Comparison of ENCODE assay signal across 21 cellular contexts in genomic region chr16:15900901-15901465, GRCh38. TPM values are rescaled to one million over a fixed set of nuclear protein-coding genes. Genes with fewer than 3 reads are reported as not detected.
DNase-seq lines count a peak whose midpoint lies in the region; ATAC-seq and TF ChIP-seq lines count a peak whose summit lies in the region.
"Had no signal": no experiment of that assay in that cellular context is flagged by ENCODE, and none has a peak within 500 bp of the region (broad histone marks: within the 10 kb centered on the region; RNA-seq: fewer than 3 reads in every experiment).

No MANE protein-coding gene starts in this region.

- H3K27ac ChIP-seq in HCT116 (ENCODE audit: low read depth, low read length): peak overlapping the region; percentile 87
- peak overlapping the region; percentile 96 for H3K27ac ChIP-seq in RWPE1
- H3K27ac ChIP-seq in osteoblast (ENCODE audit: low read depth, low read length): no peak overlapping the region
- peak overlapping the region in 1 of 2 donors; percentile 37 for H3K27ac ChIP-seq in ovary
- H3K27ac ChIP-seq: BLaER1 had no signal

- no peak for TF ChIP-seq EP300 in ovary (IDR thresholded peaks at IDR 0.05)

- H3K27me3 ChIP-seq in HCT116 (ENCODE audit: insufficient read depth, low read length) (no peaks in the 10 kb centered on the region), osteoblast (ENCODE audit: insufficient read depth, low read length) (no peaks in the 10 kb centered on the region), ovary (no peaks in the 10 kb centered on the region)
- H3K27me3 ChIP-seq: BLaER1 had no signal

- H3K79me2 ChIP-seq in HCT116 (ENCODE audit: insufficient read depth, low read length) (no peaks in the 10 kb centered on the region), osteoblast (ENCODE audit: insufficient read depth, low read length) (no peaks in the 10 kb centered on the region)

- H3K4me3 ChIP-seq in HCT116 (replicated peaks in 1 of 2; ENCODE audit: low read depth in 1 of 2, low read length in 2 of 2) (no peak overlapping the region), epithelial cell of esophagus (ENCODE audit: low read length) (no peak overlapping the region), osteoblast (ENCODE audit: insufficient read depth, low read length) (no peak overlapping the region), ovary (no peak overlapping the region)
- H3K4me3 ChIP-seq: BLaER1 had no signal

- no peaks in the 10 kb centered on the region for H3K9me3 ChIP-seq in HCT116 (ENCODE audit: control insufficient read depth in 1 of 2, insufficient read depth in 1 of 2, low read depth in 1 of 2, low read length in 2 of 2)
- no peaks in the 10 kb centered on the region for H3K9me3 ChIP-seq in osteoblast (ENCODE audit: low read depth, low read length)
- H3K9me3 ChIP-seq in ovary: no peaks in the 10 kb centered on the region
- H3K9me3 ChIP-seq: BLaER1 had no signal

- intact Hi-C loops in HCT116 (cut with micrococcal nuclease): no loop called here
- intact Hi-C loops in ovary (cut with DNase I): loop anchor here in 1 of 4 donors (10.0 kb wide), 1 partner anchor 64 kb away; no protein-coding TSS in a partner anchor

- CTCF ChIA-PET in HCT116 (lab: Charles Lee) (interaction anchor here (0.9 to 1.7 kb wide), 2 partner anchors 9 to 26 kb away, joined by 4 read pairs; no protein-coding TSS in a partner anchor), RWPE1 (lab: Yijun Ruan, JAX) (no interaction called here)

- peak overlapping the region; percentile 55 for H3K9ac ChIP-seq in HCT116 (ENCODE audit: low read length)
- H3K9ac ChIP-seq: BLaER1 had no signal

- no peaks in the 10 kb centered on the region for H3K36me3 ChIP-seq in HCT116 (ENCODE audit: control insufficient read depth in 1 of 2, insufficient read depth in 2 of 2, low read length in 2 of 2)
- H3K36me3 ChIP-seq in osteoblast (ENCODE audit: insufficient read depth, low read length): no peaks in the 10 kb centered on the region
- H3K36me3 ChIP-seq in ovary: no peaks in the 10 kb centered on the region
- H3K36me3 ChIP-seq: BLaER1 had no signal

- BruUV-seq in HCT116 (replicated peaks; lab: Mats Ljungman, UMichigan): no TSS peak

- H3K4me2 ChIP-seq in HCT116 (ENCODE audit: low read length) (peak overlapping the region; percentile 75), osteoblast (ENCODE audit: insufficient read depth, low read length) (no peak overlapping the region)
- H3K4me2 ChIP-seq: BLaER1 had no signal

- no peak for TF ChIP-seq POLR2A in HCT116 (IDR thresholded peaks at IDR 0.05; ENCODE audit: borderline replicate concordance, extremely low read depth, insufficient read depth, insufficient read length)
- no peak for TF ChIP-seq POLR2A in ovary (IDR thresholded peaks at IDR 0.05)

- DNase-seq in HCT116 (ENCODE audit: low read depth, low spot score): no peak
- DNase-seq in RWPE1 (ENCODE audit: low spot score): peak; percentile 69
- DNase-seq in epithelial cell of esophagus (ENCODE audit: low read depth): peak; percentile 70
- DNase-seq in osteoblast (ENCODE audit: insufficient read length, low spot score, missing footprints): peak; percentile 43
- DNase-seq in GM03348 (ENCODE audit: low spot score): no peak
- no peak for DNase-seq in inferior parietal cortex (ENCODE audit: extremely low spot score)
- DNase-seq in DMS 273 (lab: John Stamatoyannopoulos, UW; ENCODE audit: unreplicated experiment): no peak
- no peak for DNase-seq in ovary
- DNase-seq: CD4-positive, alpha-beta memory T cell; EL; HFFc6; KG1; NCI-H1436; NCI-H1930; NCI-H226; NCI-H524; NCI-H82 had no signal

- TF ChIP-seq CTCF in HCT116 (IDR thresholded peaks at IDR 0.05 in 2 of 3, conservative IDR thresholded peaks at IDR 0.05 in 1 of 3; ENCODE audit: borderline replicate concordance in 1 of 3, insufficient read depth in 1 of 3, low read depth in 2 of 3, low read length in 2 of 3) (no peak), RWPE1 (conservative IDR thresholded peaks at IDR 0.05; ENCODE audit: low read depth) (no peak), epithelial cell of esophagus (IDR thresholded peaks at IDR 0.05; ENCODE audit: insufficient read depth, low read depth, low read length, missing control alignments) (no peak), osteoblast (IDR thresholded peaks at IDR 0.05; ENCODE audit: extremely low read depth, low read depth, low read length) (no peak), ovary (IDR thresholded peaks at IDR 0.05) (no peak)

- H2AFZ ChIP-seq in HCT116 (ENCODE audit: low read depth, low read length, poor library complexity, severe bottlenecking) (peak overlapping the region; percentile 24), osteoblast (ENCODE audit: low read length) (no peak overlapping the region)

- no peak for TF ChIP-seq RAD21 in HCT116 (IDR thresholded peaks at IDR 0.05; ENCODE audit: low read depth)

- POLR2A ChIA-PET in HCT116 (lab: Charles Lee): no interaction called here
- POLR2A ChIA-PET in RWPE1 (lab: Yijun Ruan, JAX; ENCODE audit: low non-redundant PET): no interaction called here

- RAD21 ChIA-PET in HCT116 (lab: Charles Lee; ENCODE audit: low non-redundant PET in 1 of 2, low total read pairs in 2 of 2, uncharacterized antibody in 2 of 2, unreplicated experiment in 2 of 2): no interaction called here

- no peaks in the 10 kb centered on the region for H3K9me2 ChIP-seq in HCT116 (ENCODE audit: insufficient read depth)

- no peak for ATAC-seq in HCT116
- ATAC-seq: HepG2, Right ventricle myocardium inferior had no signal

- peaks cover 46 to 69% of the 10 kb centered on the region in 2 experiments for H3K4me1 ChIP-seq in HCT116 (ENCODE audit: control insufficient read depth in 1 of 2, insufficient read depth in 2 of 2, low read length in 2 of 2)
- H3K4me1 ChIP-seq in osteoblast (ENCODE audit: insufficient read depth, low read length): peaks cover 16% of the 10 kb centered on the region
- H3K4me1 ChIP-seq in ovary (ENCODE audit: insufficient read depth): peaks cover 3% of the 10 kb centered on the region

- 9 to 22% (median 18%) methylated on average over 4 of the region's 4 CpGs for WGBS in ovary, 3 donors

- H4K20me1 ChIP-seq in HCT116 (ENCODE audit: insufficient read depth) (no peaks in the 10 kb centered on the region), osteoblast (ENCODE audit: insufficient read depth, low read length) (no peaks in the 10 kb centered on the region)
- H4K20me1 ChIP-seq: BLaER1 had no signal

TF ChIP-seq in HCT116, 20 proteins besides CTCF, POLR2A, EP300 and RAD21:
- TF ChIP-seq SP1 (IDR thresholded peaks at IDR 0.05; ENCODE audit: low read depth) (0 out of 2 replicates have a peak, but pooled peaks have one; percentile 17), FOSL1 (IDR thresholded peaks at IDR 0.05; ENCODE audit: low read depth) (no peak)

RNA-seq across cellular contexts. Expression of gene CEP20, which starts 12.6 kb away (rescaled TPM):
- total RNA-seq in HCT116 (2021; ENCODE audit: unreplicated experiment) (67.7 TPM), osteoblast (41.3 and 48.9 TPM in 2 replicates), ovary (10 to 100 TPM; 23.4 to 41.3 (median 30.9) TPM)
- 29.2 and 36.3 TPM in 2 replicates for polyA plus RNA-seq in HCT116 (2012)
- 10 to 100 TPM; 26.8 to 44.4 TPM for polyA plus RNA-seq in ovary

RNA-seq across cellular contexts. Expression of gene MYH11, which starts 44.2 kb away (rescaled TPM):
- total RNA-seq in HCT116 (2021; ENCODE audit: unreplicated experiment) (0.61 TPM), osteoblast (under 0.01 TPM in 2 replicates), ovary (100 to 1,000 TPM in 4 of 7 donors, 10 to 100 TPM in 3; 50.9 to 886 (median 263) TPM)
- polyA plus RNA-seq in HCT116 (2012): 0.35 and 0.36 TPM in 2 replicates
- 1,000 to 10,000 TPM in 1 of 2 donors, 100 to 1,000 TPM in 1; 237 to 2,765 TPM for polyA plus RNA-seq in ovary
- total RNA-seq: A673, HepG2 had no signal
- polyA plus RNA-seq: HepG2 had no signal

RNA-seq across cellular contexts. Expression of gene ABCC1, which starts 48.4 kb away (rescaled TPM):
- total RNA-seq in HCT116 (2021; ENCODE audit: unreplicated experiment) (61.9 TPM), osteoblast (33.7 and 37.7 TPM in 2 replicates), ovary (10 to 100 TPM; 10.0 to 31.1 (median 24.9) TPM)
- 47.3 and 48.1 TPM in 2 replicates for polyA plus RNA-seq in HCT116 (2012)
- polyA plus RNA-seq in ovary: 10 to 100 TPM; 10.3 to 17.3 TPM

Comparison
In these comparisons a context has a peak if more than half of its experiments do, and no peak if none do; other contexts are left out.
1. DNase-seq: peak in RWPE1 (single experiment), epithelial cell of esophagus (single experiment) and osteoblast (single experiment); none in HCT116 (single experiment), GM03348 (single experiment), inferior parietal cortex (single experiment), DMS 273 (single experiment) and ovary (0 of 5).
2. RNA of gene MYH11, which starts 44.2 kb away (total RNA-seq): 50.9 to 886 TPM in ovary; 0.61 TPM in HCT116 (single experiment) and under 0.01 TPM in osteoblast; every median in the first group is over 10 times any median in the second.